ENCODE assay signal across 1 cellular context in genomic region chr1:233482388-233482787, GRCh38.
TF ChIP-seq lines count a peak whose summit lies in the region.

No MANE protein-coding gene starts in this region.

TF ChIP-seq in K562, 482 proteins besides CTCF, POLR2A, EP300 and RAD21 (continued from another document):
- TF ChIP-seq ZNF511 (CRISPR knock-in tag; IDR thresholded peaks at IDR 0.05) (no peak), DPF2 (IDR thresholded peaks at IDR 0.05) (no peak), ID3 (CRISPR knock-in tag; IDR thresholded peaks at IDR 0.05) (no peak), ID3 (tag; IDR thresholded peaks at IDR 0.05) (no peak), ZSCAN29 (IDR thresholded peaks at IDR 0.05) (no peak), GATAD2B (IDR thresholded peaks at IDR 0.05; ENCODE audit: borderline replicate concordance) (no peak), ZNF274 (IDR thresholded peaks at IDR 0.05; ENCODE audit: borderline replicate concordance, low read depth, low read length) (no peak), HDGF (IDR thresholded peaks at IDR 0.05) (no peak), MAFK (IDR thresholded peaks at IDR 0.05; ENCODE audit: low read length) (no peak), ZZZ3 (IDR thresholded peaks at IDR 0.05) (no peak), NBN (IDR thresholded peaks at IDR 0.05; ENCODE audit: low read depth) (no peak), CBX5 (IDR thresholded peaks at IDR 0.05; ENCODE audit: borderline replicate concordance, low read depth) (no peak), ZBTB12 (CRISPR knock-in tag; IDR thresholded peaks at IDR 0.05) (no peak), CEBPB (tag; IDR thresholded peaks at IDR 0.05) (no peak), AFF1 (IDR thresholded peaks at IDR 0.05; ENCODE audit: low read depth in 1 of 2, partially characterized antibody in 2 of 2) (no peak), THAP12 (CRISPR knock-in tag; IDR thresholded peaks at IDR 0.05) (no peak), LCOR (CRISPR knock-in tag; IDR thresholded peaks at IDR 0.05) (no peak), XRCC5 (IDR thresholded peaks at IDR 0.05; ENCODE audit: low read depth, low read length) (no peak)
